In the genomic region with DNA sequence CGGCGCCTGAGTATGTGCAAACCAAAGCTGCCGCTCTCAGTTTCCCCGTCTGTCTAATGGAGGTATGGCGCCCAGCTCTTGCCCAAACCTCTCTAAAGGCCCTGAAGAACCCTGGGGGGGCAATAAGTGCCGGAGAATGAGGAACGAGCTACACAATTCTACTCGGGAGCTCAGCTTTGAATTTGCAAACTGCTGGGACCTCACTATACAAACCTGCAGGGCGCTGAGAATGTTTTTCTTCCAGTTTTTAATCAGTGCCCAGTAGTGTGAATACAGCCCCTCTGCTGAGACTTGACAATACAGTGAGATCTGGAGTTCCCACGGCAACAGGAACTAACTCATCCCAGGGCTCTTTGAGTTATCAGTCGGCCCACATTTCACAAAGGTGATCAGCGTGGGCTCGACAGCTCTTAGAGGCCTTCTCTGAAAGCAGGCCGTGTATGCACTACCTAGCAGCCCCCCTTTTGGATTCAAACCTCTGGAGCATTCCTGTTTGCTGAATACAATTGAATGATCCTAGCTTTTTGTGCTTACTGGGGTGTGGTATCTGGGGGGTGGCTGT, we compare ENCODE assay signal across 8 cellular contexts. TPM values are rescaled to one million over a fixed set of nuclear protein-coding genes. Genes with fewer than 3 reads are reported as not detected.
DNase-seq lines count a peak whose midpoint lies in the region; ATAC-seq and TF ChIP-seq lines count a peak whose summit lies in the region.

No MANE protein-coding gene starts in this region.

- H3K9me3 Mint-ChIP-seq in GM23338, result no peaks in the 10 kb centered on the region

- WGBS in gastroesophageal sphincter (ENCODE audit: low coverage in 1 of 2), 2 donors, result 9% methylated on average over 7 of the region's 14 CpGs; no CpG with 5 or more reads in 1 of the 2 donors

- H3K4me3 ChIP-seq in A673 (ENCODE audit: low read depth, low read length, poor library complexity, severe bottlenecking) (peak overlapping the region; percentile 93), GM23338 (peak overlapping the region; percentile 92), gastroesophageal sphincter (peak overlapping the region; percentile 60 to 69), retinal pigment epithelial cell (ENCODE audit: low read length) (peak overlapping the region; percentile 68)

- CTCF ChIA-PET in A673 (lab: Charles Lee), result no interaction called here

- peak overlapping the region; percentile 97 for H3K27ac Mint-ChIP-seq in GM23338

- peaks cover 47% of the 10 kb centered on the region for H3K36me3 Mint-ChIP-seq in GM23338 (ENCODE audit: low read depth)

- no peaks in the 10 kb centered on the region for H3K27me3 ChIP-seq in A673 (replicated peaks; ENCODE audit: insufficient read depth, low read depth, low read length, poor library complexity)
- H3K27me3 ChIP-seq in GM23338 (ENCODE audit: insufficient read depth), result no peaks in the 10 kb centered on the region
- H3K27me3 ChIP-seq in gastroesophageal sphincter, result no peaks in the 10 kb centered on the region

- H3K4me2 ChIP-seq in GM23338, result peak overlapping the region; percentile 100

- no peak for TF ChIP-seq POLR2A in gastroesophageal sphincter (IDR thresholded peaks at IDR 0.05)

- no peak for TF ChIP-seq EP300 in gastroesophageal sphincter (IDR thresholded peaks at IDR 0.05)

- H3K36me3 ChIP-seq in A673 (ENCODE audit: insufficient read depth, low read length, poor library complexity, severe bottlenecking), result peaks cover 34% of the 10 kb centered on the region
- peaks cover 17% of the 10 kb centered on the region for H3K36me3 ChIP-seq in GM23338 (ENCODE audit: insufficient read depth)
- peaks cover 0 to 38% of the 10 kb centered on the region in 2 donors for H3K36me3 ChIP-seq in gastroesophageal sphincter

- no peak for TF ChIP-seq CTCF in A673 (conservative IDR thresholded peaks at IDR 0.05; ENCODE audit: low read depth, low read length)
- TF ChIP-seq CTCF in GM23338 (conservative IDR thresholded peaks at IDR 0.05; ENCODE audit: low read depth in 2 of 2), result no peak
- no peak for TF ChIP-seq CTCF in VCaP (conservative IDR thresholded peaks at IDR 0.05)
- no peak for TF ChIP-seq CTCF in gastroesophageal sphincter (IDR thresholded peaks at IDR 0.05)
- no peak for TF ChIP-seq CTCF in retinal pigment epithelial cell (conservative IDR thresholded peaks at IDR 0.05; ENCODE audit: low read depth, low read length)

- peak overlapping the region; percentile 87 for H3K4me3 Mint-ChIP-seq in GM23338

- H3K4me1 ChIP-seq in A673 (ENCODE audit: insufficient read depth, low read length, poor library complexity, severe bottlenecking) (peaks cover 10% of the 10 kb centered on the region), GM23338 (ENCODE audit: insufficient read depth) (peaks cover 13% of the 10 kb centered on the region), gastroesophageal sphincter (peaks cover 0 to 58% (median 12%) of the 10 kb centered on the region in 3 donors)

- DNase-seq in A673 (ENCODE audit: low spot score), result no peak
- DNase-seq in GM23338 (ENCODE audit: low spot score), result peak; percentile 37
- DNase-seq in retinal pigment epithelial cell (ENCODE audit: low read depth), result no peak
- DNase-seq in SK-N-DZ (ENCODE audit: low spot score), result no peak
- DNase-seq in COR-L47 (lab: John Stamatoyannopoulos, UW), result no peak

- H3K27ac ChIP-seq in A673 (ENCODE audit: low read depth, low read length, poor library complexity, severe bottlenecking) (peak overlapping the region; percentile 97), GM23338 (ENCODE audit: low read depth) (peak overlapping the region; percentile 97), VCaP (peak overlapping the region; percentile 92), gastroesophageal sphincter (peak overlapping the region; percentile 19 to 94 (median 88))

- intact Hi-C loops in A673 (cut with micrococcal nuclease; ENCODE audit: unreplicated experiment), result no loop called here

- H4K20me1 ChIP-seq in GM23338 (replicated peaks; ENCODE audit: insufficient read depth), result peaks cover 16% of the 10 kb centered on the region

- POLR2A ChIA-PET in A673 (lab: Charles Lee; ENCODE audit: low non-redundant PET), result no interaction called here

- no TSS peak for BruUV-seq in A673 (replicated peaks; lab: Mats Ljungman, UMichigan)

- no peaks in the 10 kb centered on the region for H3K9me2 ChIP-seq in GM23338 (ENCODE audit: insufficient read depth)

- H3F3A ChIP-seq in GM23338 (replicated peaks; ENCODE audit: low read depth), result peaks cover 35% of the 10 kb centered on the region

- H3K27me3 Mint-ChIP-seq in GM23338 (ENCODE audit: insufficient read depth, low read depth, poor library complexity), result peaks cover 8% of the 10 kb centered on the region

- no peak overlapping the region for H2AFZ ChIP-seq in GM23338

- ATAC-seq in GM23338 (peak; percentile 8), gastroesophageal sphincter (no peak), GM19452 (IDR thresholded peaks at IDR 0.05; ENCODE audit: unreplicated experiment) (no peak)

- H3K9me3 ChIP-seq in A673 (ENCODE audit: low read depth, low read length, poor library complexity, severe bottlenecking) (no peaks in the 10 kb centered on the region), gastroesophageal sphincter (no peaks in the 10 kb centered on the region)

- H3K4me1 Mint-ChIP-seq in GM23338, result peaks cover 20% of the 10 kb centered on the region

- H3K79me2 ChIP-seq in GM23338 (replicated peaks; ENCODE audit: insufficient read depth), result peaks cover 25% of the 10 kb centered on the region

TF ChIP-seq in GM23338, 12 proteins besides CTCF, POLR2A, EP300 and RAD21 (continues in another document):
- no peak for TF ChIP-seq STAT1 (IDR thresholded peaks at IDR 0.05; ENCODE audit: unreplicated experiment)
- TF ChIP-seq EZH2 (IDR thresholded peaks at IDR 0.05; ENCODE audit: low read depth, unreplicated experiment), result no peak
- no peak; the same call in 1 of the 2 replicates for TF ChIP-seq POLR2AphosphoS5 (IDR thresholded peaks at IDR 0.05; ENCODE audit: low read depth)
- no peak for TF ChIP-seq JUNB (IDR thresholded peaks at IDR 0.05; ENCODE audit: unreplicated experiment)
- TF ChIP-seq, protein P1, sequence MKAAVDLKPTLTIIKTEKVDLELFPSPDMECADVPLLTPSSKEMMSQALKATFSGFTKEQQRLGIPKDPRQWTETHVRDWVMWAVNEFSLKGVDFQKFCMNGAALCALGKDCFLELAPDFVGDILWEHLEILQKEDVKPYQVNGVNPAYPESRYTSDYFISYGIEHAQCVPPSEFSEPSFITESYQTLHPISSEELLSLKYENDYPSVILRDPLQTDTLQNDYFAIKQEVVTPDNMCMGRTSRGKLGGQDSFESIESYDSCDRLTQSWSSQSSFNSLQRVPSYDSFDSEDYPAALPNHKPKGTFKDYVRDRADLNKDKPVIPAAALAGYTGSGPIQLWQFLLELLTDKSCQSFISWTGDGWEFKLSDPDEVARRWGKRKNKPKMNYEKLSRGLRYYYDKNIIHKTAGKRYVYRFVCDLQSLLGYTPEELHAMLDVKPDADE (IDR thresholded peaks at IDR 0.05), result no peak
- TF ChIP-seq, protein P2, sequence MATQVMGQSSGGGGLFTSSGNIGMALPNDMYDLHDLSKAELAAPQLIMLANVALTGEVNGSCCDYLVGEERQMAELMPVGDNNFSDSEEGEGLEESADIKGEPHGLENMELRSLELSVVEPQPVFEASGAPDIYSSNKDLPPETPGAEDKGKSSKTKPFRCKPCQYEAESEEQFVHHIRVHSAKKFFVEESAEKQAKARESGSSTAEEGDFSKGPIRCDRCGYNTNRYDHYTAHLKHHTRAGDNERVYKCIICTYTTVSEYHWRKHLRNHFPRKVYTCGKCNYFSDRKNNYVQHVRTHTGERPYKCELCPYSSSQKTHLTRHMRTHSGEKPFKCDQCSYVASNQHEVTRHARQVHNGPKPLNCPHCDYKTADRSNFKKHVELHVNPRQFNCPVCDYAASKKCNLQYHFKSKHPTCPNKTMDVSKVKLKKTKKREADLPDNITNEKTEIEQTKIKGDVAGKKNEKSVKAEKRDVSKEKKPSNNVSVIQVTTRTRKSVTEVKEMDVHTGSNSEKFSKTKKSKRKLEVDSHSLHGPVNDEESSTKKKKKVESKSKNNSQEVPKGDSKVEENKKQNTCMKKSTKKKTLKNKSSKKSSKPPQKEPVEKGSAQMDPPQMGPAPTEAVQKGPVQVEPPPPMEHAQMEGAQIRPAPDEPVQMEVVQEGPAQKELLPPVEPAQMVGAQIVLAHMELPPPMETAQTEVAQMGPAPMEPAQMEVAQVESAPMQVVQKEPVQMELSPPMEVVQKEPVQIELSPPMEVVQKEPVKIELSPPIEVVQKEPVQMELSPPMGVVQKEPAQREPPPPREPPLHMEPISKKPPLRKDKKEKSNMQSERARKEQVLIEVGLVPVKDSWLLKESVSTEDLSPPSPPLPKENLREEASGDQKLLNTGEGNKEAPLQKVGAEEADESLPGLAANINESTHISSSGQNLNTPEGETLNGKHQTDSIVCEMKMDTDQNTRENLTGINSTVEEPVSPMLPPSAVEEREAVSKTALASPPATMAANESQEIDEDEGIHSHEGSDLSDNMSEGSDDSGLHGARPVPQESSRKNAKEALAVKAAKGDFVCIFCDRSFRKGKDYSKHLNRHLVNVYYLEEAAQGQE (IDR thresholded peaks at IDR 0.05; ENCODE audit: unreplicated experiment), result no peak

RNA-seq across cellular contexts. Expression of a gene that starts 41.7 kb away (rescaled TPM):
- total RNA-seq in A673 (2021) (3.3 and 5.6 TPM in 2 replicates), gastroesophageal sphincter (1 to 10 TPM; 3.9 to 8.3 (median 4.7) TPM)
- total RNA-seq in GM23338 (2014; rRNA removed; shearing (Covaris generic)), result 4.3 and 20.8 TPM in 2 replicates
- polyA plus RNA-seq in GM23338 (2016; fragmentation: Nextera tagmentation; extraction: Ambion mirVana), result 10.6 and 15.4 TPM in 2 replicates
- 4.8 and 7.3 TPM in 2 replicates for polyA plus RNA-seq in SK-N-DZ (2014; cell fraction: cytosol; rRNA removed)
- 3.3 and 5.8 TPM in 2 replicates for polyA plus RNA-seq in SK-N-DZ (2014; cell fraction: nucleus; rRNA removed)

RNA-seq across cellular contexts. Expression of a gene that starts 41.9 kb away (rescaled TPM):
- total RNA-seq in A673 (2021) (0.26 and 0.87 TPM in 2 replicates), gastroesophageal sphincter (1 to 10 TPM in 2 of 4 donors, under 1 TPM in 2; 0.66 to 3.0 (median 1.3) TPM)
- total RNA-seq in GM23338 (2014; rRNA removed; shearing (Covaris generic)), result 0.31 and 0.62 TPM in 2 replicates
- 1.0 TPM in 1 of 2 replicates, not detected in the other for polyA plus RNA-seq in GM23338 (2016; fragmentation: Nextera tagmentation; extraction: Ambion mirVana)
- polyA plus RNA-seq in SK-N-DZ (2014; cell fraction: cytosol; rRNA removed), result not detected in 2 replicates
- 3.8 and 9.8 TPM in 2 replicates for polyA plus RNA-seq in SK-N-DZ (2014; cell fraction: nucleus; rRNA removed)
